ENCODE assay signal across 1 cellular context in the genomic region with DNA sequence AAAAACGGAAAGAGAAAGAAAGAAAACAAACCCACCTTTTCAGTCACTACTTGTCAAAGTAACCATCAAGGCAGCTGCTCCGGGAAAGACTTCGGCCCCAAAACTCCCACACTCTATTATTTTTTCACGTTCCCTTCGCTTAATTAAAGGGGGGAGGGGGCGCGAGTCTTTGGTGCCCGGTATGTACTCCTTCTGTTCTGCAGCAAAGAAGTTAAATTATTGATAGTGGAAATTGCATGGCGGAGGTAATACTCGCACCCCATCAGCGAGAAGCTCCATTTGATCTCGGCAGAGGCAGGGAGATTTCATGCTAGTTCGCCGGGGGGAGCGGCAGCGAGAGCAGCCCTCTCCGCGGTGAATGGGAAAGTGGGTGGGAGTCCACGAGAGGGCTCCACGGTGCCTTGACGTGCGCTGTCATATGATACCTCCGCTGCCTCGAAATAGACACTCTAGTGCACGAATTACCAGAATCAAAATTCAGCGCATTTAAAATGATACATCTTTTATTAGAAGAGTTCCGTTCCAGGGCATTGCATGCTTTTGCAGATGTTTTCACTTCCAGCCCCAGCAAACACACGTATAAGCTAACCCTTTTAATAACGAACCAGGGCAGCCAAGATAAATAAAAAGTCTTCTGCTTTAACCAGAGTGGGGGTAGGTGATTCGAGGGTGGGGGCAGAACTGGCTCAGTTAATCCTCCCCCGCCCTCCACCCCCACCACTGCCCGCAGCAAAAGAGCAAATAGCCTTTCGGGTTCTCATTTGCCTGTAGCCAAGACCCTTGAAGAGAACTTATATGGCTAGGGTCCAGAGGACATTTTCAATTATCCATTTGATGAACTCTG.
TF ChIP-seq lines count a peak whose summit lies in the region.

No MANE protein-coding gene starts in this region.

TF ChIP-seq in K562, 482 proteins besides CTCF, POLR2A, EP300 and RAD21 (continued from another document):
- TF ChIP-seq NR2C1 (IDR thresholded peaks at IDR 0.05) (no peak), NR2C1 (tag; IDR thresholded peaks at IDR 0.05) (no peak), GABPA (tag; conservative IDR thresholded peaks at IDR 0.05; ENCODE audit: low read depth) (no peak), KDM4B (IDR thresholded peaks at IDR 0.05; ENCODE audit: borderline replicate concordance in 2 of 2, low read depth in 1 of 2) (no peak)
- TF ChIP-seq, protein P1, sequence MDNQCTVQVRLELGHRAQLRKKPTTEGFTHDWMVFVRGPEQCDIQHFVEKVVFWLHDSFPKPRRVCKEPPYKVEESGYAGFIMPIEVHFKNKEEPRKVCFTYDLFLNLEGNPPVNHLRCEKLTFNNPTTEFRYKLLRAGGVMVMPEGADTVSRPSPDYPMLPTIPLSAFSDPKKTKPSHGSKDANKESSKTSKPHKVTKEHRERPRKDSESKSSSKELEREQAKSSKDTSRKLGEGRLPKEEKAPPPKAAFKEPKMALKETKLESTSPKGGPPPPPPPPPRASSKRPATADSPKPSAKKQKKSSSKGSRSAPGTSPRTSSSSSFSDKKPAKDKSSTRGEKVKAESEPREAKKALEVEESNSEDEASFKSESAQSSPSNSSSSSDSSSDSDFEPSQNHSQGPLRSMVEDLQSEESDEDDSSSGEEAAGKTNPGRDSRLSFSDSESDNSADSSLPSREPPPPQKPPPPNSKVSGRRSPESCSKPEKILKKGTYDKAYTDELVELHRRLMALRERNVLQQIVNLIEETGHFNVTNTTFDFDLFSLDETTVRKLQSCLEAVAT (IDR thresholded peaks at IDR 0.05): no peak
